ENCODE assay signal across 8 cellular contexts in the genomic region with DNA sequence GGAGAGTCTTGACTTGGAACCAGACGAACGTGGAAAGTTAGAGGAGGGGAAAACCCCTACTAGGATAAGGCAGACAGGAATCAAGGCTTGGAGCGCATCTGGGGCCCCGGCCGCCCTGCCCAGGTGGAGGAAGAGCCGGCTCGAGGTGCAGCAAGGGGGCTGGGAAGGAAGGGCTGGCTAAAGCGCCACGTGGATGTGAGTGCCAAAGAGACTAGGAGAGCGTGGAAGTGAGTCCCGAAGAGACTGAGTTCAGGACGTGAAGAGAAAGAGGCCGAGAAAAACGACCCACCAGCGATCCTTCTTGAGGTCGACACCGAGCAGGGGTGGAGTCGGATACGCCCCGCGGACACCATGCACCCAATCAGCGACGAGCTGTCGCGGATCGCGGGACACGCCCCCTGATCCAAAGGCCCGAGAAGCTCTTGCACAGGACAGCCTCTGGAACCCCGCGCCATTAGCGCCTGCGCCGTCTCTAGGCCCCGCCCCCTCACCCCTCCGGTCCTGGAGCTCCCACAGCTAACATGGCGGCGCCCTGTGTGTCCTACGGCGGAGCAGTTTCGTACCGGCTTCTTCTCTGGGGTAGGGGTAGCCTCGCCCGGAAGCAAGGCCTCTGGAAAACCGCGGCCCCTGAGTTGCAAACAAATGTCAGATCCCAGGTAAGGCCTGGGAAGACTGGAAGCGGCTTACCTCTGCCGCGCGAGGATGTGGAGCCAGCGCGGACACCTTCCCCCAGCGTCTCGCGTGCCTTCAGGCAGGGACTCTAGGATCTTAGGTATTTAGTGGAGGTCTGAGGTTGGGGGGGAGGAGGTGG. TPM values are rescaled to one million over a fixed set of nuclear protein-coding genes. Genes with fewer than 3 reads are reported as not detected.
A peak's percentile ranks its signal among the peaks of the same experiment; 100 is the strongest.
DNase-seq lines count a peak whose midpoint lies in the region; ATAC-seq and TF ChIP-seq lines count a peak whose summit lies in the region.

TSS of gene MRPS9 (plus strand) at position 498 of the 811 bp plus-strand sequence. CDS start at position 522, 24 bp downstream.

- no peak for TF ChIP-seq RAD21 in liver (IDR thresholded peaks at IDR 0.05)

- H3K27me3 ChIP-seq in liver (ENCODE audit: control insufficient read depth in 4 of 4, insufficient read depth in 4 of 4, low read length in 3 of 4) = no peaks in the 10 kb centered on the region

- peaks cover 1 to 32% (median 16%) of the 10 kb centered on the region in 4 donors for H3K4me1 ChIP-seq in liver (ENCODE audit: control insufficient read depth in 4 of 4, insufficient read depth in 4 of 4, low read length in 3 of 4)

- peak within 1 kb of the TSS; percentile 69 to 98 (median 94) for H3K4me3 ChIP-seq in liver (ENCODE audit: low read depth in 1 of 3, low read length in 3 of 3)

- intact Hi-C loops in CD14-positive monocyte (cut with micrococcal nuclease) = no loop called here

- TF ChIP-seq CTCF in CD14-positive monocyte (IDR thresholded peaks at IDR 0.05) (no peak), liver (IDR thresholded peaks at IDR 0.05; ENCODE audit: low read depth, low read length, missing input control) (no peak)

- DNase-seq in CD14-positive monocyte (ENCODE audit: low spot score) = peak; percentile 96
- DNase-seq in NCI-H82 (lab: John Stamatoyannopoulos, UW) = peak; percentile 99
- peak; percentile 98 to 99 for DNase-seq in activated CD4-positive, alpha-beta T cell treated with anti-CD3 and anti-CD28 coated beads, Interleukin-2, amount 50 U/mL, for 48 hours
- peak; percentile 85 to 97 for DNase-seq in dermis microvascular lymphatic vessel endothelial cell (ENCODE audit: low read depth in 2 of 2)
- DNase-seq in stimulated activated CD4-positive, alpha-beta T cell treated with anti-CD3 and anti-CD28 coated beads, Interleukin-4, amount 100 ng/mL, for 24 hours = peak; percentile 98

- no peaks in the 10 kb centered on the region for H3K36me3 ChIP-seq in liver (ENCODE audit: control insufficient read depth in 4 of 4, insufficient read depth in 3 of 4, low read depth in 1 of 4, low read length in 3 of 4)

- peaks cover 0 to 3% of the 10 kb centered on the region in 2 donors for H3K36me3 Mint-ChIP-seq in CD14-positive monocyte

- peaks cover 22% of the 10 kb centered on the region for H3K4me1 Mint-ChIP-seq in CD14-positive monocyte

- H3K9me3 ChIP-seq in liver (ENCODE audit: control insufficient read depth in 4 of 4, low read length in 3 of 4) = no peaks in the 10 kb centered on the region

- peak within 1 kb of the TSS; percentile 86 to 95 (median 91) for H3K27ac Mint-ChIP-seq in CD14-positive monocyte

- under 1% methylated on average over 55 of the region's 55 CpGs for WGBS in liver

- peak within 1 kb of the TSS; percentile 75 to 88 for H3K9ac ChIP-seq in liver (ENCODE audit: low read depth in 1 of 2, low read length in 2 of 2)

- H3K4me3 Mint-ChIP-seq in CD14-positive monocyte = peak within 1 kb of the TSS; percentile 99 to 100

- peak within 1 kb of the TSS; percentile 71 to 83 for H3K27ac ChIP-seq in liver (ENCODE audit: low read depth in 1 of 2, low read length in 2 of 2)

- ATAC-seq in GM19397 (IDR thresholded peaks at IDR 0.05; ENCODE audit: unreplicated experiment) (peak; percentile 99), HG03571 (IDR thresholded peaks at IDR 0.05; ENCODE audit: unreplicated experiment) (peak; percentile 99)

- H3K27me3 Mint-ChIP-seq in CD14-positive monocyte (ENCODE audit: low read depth in 3 of 3) = peaks cover 2 to 10% (median 2%) of the 10 kb centered on the region in 3 donors

- H3K9me3 Mint-ChIP-seq in CD14-positive monocyte = peaks cover 0 to 2% (median 0%) of the 10 kb centered on the region in 7 donors

TF ChIP-seq in liver, 16 proteins besides CTCF, POLR2A, EP300 and RAD21:
- no peak for TF ChIP-seq JUND (IDR thresholded peaks at IDR 0.05)
- TF ChIP-seq TAF1 (conservative IDR thresholded peaks at IDR 0.05) = peak; percentile 69
- peak; percentile 99 for TF ChIP-seq YY1 (IDR thresholded peaks at IDR 0.05)
- no peak for TF ChIP-seq FOXA2 (IDR thresholded peaks at IDR 0.05)
- TF ChIP-seq NR2F2 (IDR thresholded peaks at IDR 0.05) = no peak
- TF ChIP-seq HNF4A (conservative IDR thresholded peaks at IDR 0.05) = peak; percentile 31 to 40
- peak; percentile 71 for TF ChIP-seq SP1 (IDR thresholded peaks at IDR 0.05)
- TF ChIP-seq RXRA (IDR thresholded peaks at IDR 0.05) = peak; percentile 26 to 33
- TF ChIP-seq, protein P1, sequence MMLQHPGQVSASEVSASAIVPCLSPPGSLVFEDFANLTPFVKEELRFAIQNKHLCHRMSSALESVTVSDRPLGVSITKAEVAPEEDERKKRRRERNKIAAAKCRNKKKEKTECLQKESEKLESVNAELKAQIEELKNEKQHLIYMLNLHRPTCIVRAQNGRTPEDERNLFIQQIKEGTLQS (IDR thresholded peaks at IDR 0.05) = no peak
- peak; percentile 51 for TF ChIP-seq REST (IDR thresholded peaks at IDR 0.05)
- TF ChIP-seq ZBTB33 (IDR thresholded peaks at IDR 0.05) = no peak
- TF ChIP-seq EGR1 (IDR thresholded peaks at IDR 0.05; ENCODE audit: low read depth in 2 of 2) = no peak
- TF ChIP-seq GABPA (IDR thresholded peaks at IDR 0.05 in 1 of 2, conservative IDR thresholded peaks at IDR 0.05 in 1 of 2) = no peak
- no peak for TF ChIP-seq FOXA1 (IDR thresholded peaks at IDR 0.05)

RNA-seq across cellular contexts. Expression of gene MRPS9, which starts in this region (rescaled TPM):
- polyA plus RNA-seq in CD14-positive monocyte = 10 to 100 TPM; 11.6 to 12.5 TPM
- 12.9 and 18.7 TPM in 2 replicates for total RNA-seq in dermis microvascular lymphatic vessel endothelial cell
- 10 to 100 TPM; 11.5 to 27.7 TPM for total RNA-seq in liver
- 10 to 100 TPM; 17.1 to 18.7 TPM for polyA plus RNA-seq in liver

Comparison
In these comparisons a context has a peak if more than half of its experiments do, and no peak if none do; other contexts are left out.
1. Peak in every context shown above with its lines: DNase-seq, ATAC-seq, H3K4me3 ChIP-seq and H3K27ac ChIP-seq.